ENCODE assay signal across 1 cellular context in the genomic region with DNA sequence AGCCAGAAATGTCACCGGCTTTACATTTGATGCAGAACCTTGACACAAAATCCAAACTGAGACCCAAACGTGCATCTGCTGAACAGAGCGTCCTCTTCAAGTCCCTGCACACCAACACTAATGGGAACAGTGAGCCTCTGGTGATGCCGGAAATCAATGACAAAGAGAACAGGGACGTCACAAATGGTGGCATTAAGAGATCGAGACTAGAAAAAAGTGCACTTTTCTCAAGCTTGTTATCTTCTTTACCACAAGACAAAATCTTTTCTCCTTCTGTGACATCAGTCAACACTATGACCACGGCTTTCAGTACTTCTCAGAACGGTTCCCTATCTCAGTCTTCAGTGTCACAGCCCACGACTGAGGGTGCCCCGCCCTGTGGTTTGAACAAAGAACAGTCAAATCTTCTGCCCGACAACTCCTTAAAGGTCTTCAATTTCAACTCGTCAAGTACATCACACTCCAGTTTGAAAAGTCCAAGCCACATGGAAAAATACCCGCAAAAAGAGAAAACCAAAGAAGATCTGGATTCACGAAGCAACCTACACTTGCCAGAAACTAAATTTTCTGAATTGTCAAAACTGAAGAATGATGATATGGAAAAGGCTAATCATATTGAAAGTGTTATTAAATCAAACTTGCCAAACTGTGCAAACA.
TF ChIP-seq lines count a peak whose summit lies in the region.

No MANE protein-coding gene starts in this region.

TF ChIP-seq in GM12878, 131 proteins besides CTCF, POLR2A, EP300 and RAD21 (continued from another document and continues in another):
- TF ChIP-seq KLF5 (IDR thresholded peaks at IDR 0.05; ENCODE audit: partially characterized antibody) (peak; percentile 66), RUNX3 (IDR thresholded peaks at IDR 0.05; ENCODE audit: low read length) (peak; percentile 96), POLR2AphosphoS5 (IDR thresholded peaks at IDR 0.05; ENCODE audit: low read length) (peak; percentile 86), NR2F1 (conservative IDR thresholded peaks at IDR 0.05) (no peak), CREM (IDR thresholded peaks at IDR 0.05; ENCODE audit: low read depth) (peak; percentile 88), BRCA1 (IDR thresholded peaks at IDR 0.05; ENCODE audit: low read depth, low read length) (0 out of 2 replicates have a peak, but pooled peaks have one; percentile 28), IKZF2 (IDR thresholded peaks at IDR 0.05) (peak; percentile 78 to 81), TCF7 (IDR thresholded peaks at IDR 0.05; ENCODE audit: borderline replicate concordance) (no peak), YY1 (IDR thresholded peaks at IDR 0.05; ENCODE audit: low read depth, low read length) (peak; percentile 44; the same call in 1 of the 2 replicates), ZSCAN29 (IDR thresholded peaks at IDR 0.05) (no peak), NBN (IDR thresholded peaks at IDR 0.05) (peak; percentile 66; the same call in 1 of the 2 replicates), TCF3 (IDR thresholded peaks at IDR 0.05; ENCODE audit: borderline replicate concordance, insufficient read depth, low read depth, low read length) (0 out of 2 replicates have a peak, but pooled peaks have one; percentile 17), IRF4 (IDR thresholded peaks at IDR 0.05; ENCODE audit: low read depth, low read length) (peak; percentile 9; the same call in 1 of the 2 replicates), PML (IDR thresholded peaks at IDR 0.05; ENCODE audit: low read length) (peak; percentile 85), IKZF1 (conservative IDR thresholded peaks at IDR 0.05) (peak; percentile 80), GATAD2B (conservative IDR thresholded peaks at IDR 0.05; ENCODE audit: low read depth) (no peak), SMARCA5 (IDR thresholded peaks at IDR 0.05) (no peak), ETV6 (conservative IDR thresholded peaks at IDR 0.05 in 1 of 2, IDR thresholded peaks at IDR 0.05 in 1 of 2; ENCODE audit: borderline replicate concordance in 1 of 2, low read depth in 1 of 2) (no peak; a peak in 1 of 4 replicates), BHLHE40 (IDR thresholded peaks at IDR 0.05; ENCODE audit: borderline replicate concordance in 1 of 2, low read depth in 2 of 2, low read length in 1 of 2) (peak; percentile 49 to 56), FOXM1 (IDR thresholded peaks at IDR 0.05; ENCODE audit: low read depth, low read length) (peak; percentile 82), SPI1 (IDR thresholded peaks at IDR 0.05; ENCODE audit: borderline replicate concordance, insufficient read depth, low read depth, low read length) (peak; percentile 45; the same call in 1 of the 2 replicates), RAD51 (IDR thresholded peaks at IDR 0.05) (no peak), BCL11A (IDR thresholded peaks at IDR 0.05; ENCODE audit: low read depth, low read length) (no peak; the same call in 1 of the 2 replicates), LARP7 (IDR thresholded peaks at IDR 0.05) (no peak), JUND (IDR thresholded peaks at IDR 0.05; ENCODE audit: low read depth, low read length) (no peak), SREBF2 (IDR thresholded peaks at IDR 0.05; ENCODE audit: low read length) (no peak), NR2C2 (IDR thresholded peaks at IDR 0.05; ENCODE audit: borderline replicate concordance, control insufficient read depth, insufficient read length, low read depth) (no peak), WRNIP1 (IDR thresholded peaks at IDR 0.05; ENCODE audit: borderline replicate concordance, low read depth, low read length) (peak; percentile 86), EGR1 (IDR thresholded peaks at IDR 0.05; ENCODE audit: borderline replicate concordance in 1 of 2, low read depth in 2 of 2, low read length in 2 of 2) (no peak), ZNF274 (IDR thresholded peaks at IDR 0.05; ENCODE audit: insufficient read depth, insufficient read length) (no peak), CREB1 (IDR thresholded peaks at IDR 0.05; ENCODE audit: low read depth) (peak; percentile 94), CHD2 (IDR thresholded peaks at IDR 0.05; ENCODE audit: borderline replicate concordance, low read depth, low read length) (peak; percentile 77)
- TF ChIP-seq, protein P1, sequence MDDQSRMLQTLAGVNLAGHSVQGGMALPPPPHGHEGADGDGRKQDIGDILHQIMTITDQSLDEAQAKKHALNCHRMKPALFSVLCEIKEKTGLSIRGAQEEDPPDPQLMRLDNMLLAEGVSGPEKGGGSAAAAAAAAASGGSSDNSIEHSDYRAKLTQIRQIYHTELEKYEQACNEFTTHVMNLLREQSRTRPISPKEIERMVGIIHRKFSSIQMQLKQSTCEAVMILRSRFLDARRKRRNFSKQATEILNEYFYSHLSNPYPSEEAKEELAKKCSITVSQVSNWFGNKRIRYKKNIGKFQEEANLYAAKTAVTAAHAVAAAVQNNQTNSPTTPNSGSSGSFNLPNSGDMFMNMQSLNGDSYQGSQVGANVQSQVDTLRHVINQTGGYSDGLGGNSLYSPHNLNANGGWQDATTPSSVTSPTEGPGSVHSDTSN (IDR thresholded peaks at IDR 0.05; ENCODE audit: insufficient replicate concordance, low read depth, low read length) = no peak
- TF ChIP-seq, protein P2, sequence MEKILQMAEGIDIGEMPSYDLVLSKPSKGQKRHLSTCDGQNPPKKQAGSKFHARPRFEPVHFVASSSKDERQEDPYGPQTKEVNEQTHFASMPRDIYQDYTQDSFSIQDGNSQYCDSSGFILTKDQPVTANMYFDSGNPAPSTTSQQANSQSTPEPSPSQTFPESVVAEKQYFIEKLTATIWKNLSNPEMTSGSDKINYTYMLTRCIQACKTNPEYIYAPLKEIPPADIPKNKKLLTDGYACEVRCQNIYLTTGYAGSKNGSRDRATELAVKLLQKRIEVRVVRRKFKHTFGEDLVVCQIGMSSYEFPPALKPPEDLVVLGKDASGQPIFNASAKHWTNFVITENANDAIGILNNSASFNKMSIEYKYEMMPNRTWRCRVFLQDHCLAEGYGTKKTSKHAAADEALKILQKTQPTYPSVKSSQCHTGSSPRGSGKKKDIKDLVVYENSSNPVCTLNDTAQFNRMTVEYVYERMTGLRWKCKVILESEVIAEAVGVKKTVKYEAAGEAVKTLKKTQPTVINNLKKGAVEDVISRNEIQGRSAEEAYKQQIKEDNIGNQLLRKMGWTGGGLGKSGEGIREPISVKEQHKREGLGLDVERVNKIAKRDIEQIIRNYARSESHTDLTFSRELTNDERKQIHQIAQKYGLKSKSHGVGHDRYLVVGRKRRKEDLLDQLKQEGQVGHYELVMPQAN (conservative IDR thresholded peaks at IDR 0.05) = no peak
- TF ChIP-seq, protein P3, sequence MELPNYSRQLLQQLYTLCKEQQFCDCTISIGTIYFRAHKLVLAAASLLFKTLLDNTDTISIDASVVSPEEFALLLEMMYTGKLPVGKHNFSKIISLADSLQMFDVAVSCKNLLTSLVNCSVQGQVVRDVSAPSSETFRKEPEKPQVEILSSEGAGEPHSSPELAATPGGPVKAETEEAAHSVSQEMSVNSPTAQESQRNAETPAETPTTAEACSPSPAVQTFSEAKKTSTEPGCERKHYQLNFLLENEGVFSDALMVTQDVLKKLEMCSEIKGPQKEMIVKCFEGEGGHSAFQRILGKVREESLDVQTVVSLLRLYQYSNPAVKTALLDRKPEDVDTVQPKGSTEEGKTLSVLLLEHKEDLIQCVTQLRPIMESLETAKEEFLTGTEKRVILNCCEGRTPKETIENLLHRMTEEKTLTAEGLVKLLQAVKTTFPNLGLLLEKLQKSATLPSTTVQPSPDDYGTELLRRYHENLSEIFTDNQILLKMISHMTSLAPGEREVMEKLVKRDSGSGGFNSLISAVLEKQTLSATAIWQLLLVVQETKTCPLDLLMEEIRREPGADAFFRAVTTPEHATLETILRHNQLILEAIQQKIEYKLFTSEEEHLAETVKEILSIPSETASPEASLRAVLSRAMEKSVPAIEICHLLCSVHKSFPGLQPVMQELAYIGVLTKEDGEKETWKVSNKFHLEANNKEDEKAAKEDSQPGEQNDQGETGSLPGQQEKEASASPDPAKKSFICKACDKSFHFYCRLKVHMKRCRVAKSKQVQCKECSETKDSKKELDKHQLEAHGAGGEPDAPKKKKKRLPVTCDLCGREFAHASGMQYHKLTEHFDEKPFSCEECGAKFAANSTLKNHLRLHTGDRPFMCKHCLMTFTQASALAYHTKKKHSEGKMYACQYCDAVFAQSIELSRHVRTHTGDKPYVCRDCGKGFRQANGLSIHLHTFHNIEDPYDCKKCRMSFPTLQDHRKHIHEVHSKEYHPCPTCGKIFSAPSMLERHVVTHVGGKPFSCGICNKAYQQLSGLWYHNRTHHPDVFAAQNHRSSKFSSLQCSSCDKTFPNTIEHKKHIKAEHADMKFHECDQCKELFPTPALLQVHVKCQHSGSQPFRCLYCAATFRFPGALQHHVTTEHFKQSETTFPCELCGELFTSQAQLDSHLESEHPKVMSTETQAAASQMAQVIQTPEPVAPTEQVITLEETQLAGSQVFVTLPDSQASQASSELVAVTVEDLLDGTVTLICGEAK (IDR thresholded peaks at IDR 0.05; ENCODE audit: borderline replicate concordance) = 0 out of 2 replicates have a peak, but pooled peaks have one; percentile 8
- TF ChIP-seq, protein P4, sequence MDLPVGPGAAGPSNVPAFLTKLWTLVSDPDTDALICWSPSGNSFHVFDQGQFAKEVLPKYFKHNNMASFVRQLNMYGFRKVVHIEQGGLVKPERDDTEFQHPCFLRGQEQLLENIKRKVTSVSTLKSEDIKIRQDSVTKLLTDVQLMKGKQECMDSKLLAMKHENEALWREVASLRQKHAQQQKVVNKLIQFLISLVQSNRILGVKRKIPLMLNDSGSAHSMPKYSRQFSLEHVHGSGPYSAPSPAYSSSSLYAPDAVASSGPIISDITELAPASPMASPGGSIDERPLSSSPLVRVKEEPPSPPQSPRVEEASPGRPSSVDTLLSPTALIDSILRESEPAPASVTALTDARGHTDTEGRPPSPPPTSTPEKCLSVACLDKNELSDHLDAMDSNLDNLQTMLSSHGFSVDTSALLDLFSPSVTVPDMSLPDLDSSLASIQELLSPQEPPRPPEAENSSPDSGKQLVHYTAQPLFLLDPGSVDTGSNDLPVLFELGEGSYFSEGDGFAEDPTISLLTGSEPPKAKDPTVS (IDR thresholded peaks at IDR 0.05; ENCODE audit: low read depth, low read length) = no peak
- TF ChIP-seq, protein P5, sequence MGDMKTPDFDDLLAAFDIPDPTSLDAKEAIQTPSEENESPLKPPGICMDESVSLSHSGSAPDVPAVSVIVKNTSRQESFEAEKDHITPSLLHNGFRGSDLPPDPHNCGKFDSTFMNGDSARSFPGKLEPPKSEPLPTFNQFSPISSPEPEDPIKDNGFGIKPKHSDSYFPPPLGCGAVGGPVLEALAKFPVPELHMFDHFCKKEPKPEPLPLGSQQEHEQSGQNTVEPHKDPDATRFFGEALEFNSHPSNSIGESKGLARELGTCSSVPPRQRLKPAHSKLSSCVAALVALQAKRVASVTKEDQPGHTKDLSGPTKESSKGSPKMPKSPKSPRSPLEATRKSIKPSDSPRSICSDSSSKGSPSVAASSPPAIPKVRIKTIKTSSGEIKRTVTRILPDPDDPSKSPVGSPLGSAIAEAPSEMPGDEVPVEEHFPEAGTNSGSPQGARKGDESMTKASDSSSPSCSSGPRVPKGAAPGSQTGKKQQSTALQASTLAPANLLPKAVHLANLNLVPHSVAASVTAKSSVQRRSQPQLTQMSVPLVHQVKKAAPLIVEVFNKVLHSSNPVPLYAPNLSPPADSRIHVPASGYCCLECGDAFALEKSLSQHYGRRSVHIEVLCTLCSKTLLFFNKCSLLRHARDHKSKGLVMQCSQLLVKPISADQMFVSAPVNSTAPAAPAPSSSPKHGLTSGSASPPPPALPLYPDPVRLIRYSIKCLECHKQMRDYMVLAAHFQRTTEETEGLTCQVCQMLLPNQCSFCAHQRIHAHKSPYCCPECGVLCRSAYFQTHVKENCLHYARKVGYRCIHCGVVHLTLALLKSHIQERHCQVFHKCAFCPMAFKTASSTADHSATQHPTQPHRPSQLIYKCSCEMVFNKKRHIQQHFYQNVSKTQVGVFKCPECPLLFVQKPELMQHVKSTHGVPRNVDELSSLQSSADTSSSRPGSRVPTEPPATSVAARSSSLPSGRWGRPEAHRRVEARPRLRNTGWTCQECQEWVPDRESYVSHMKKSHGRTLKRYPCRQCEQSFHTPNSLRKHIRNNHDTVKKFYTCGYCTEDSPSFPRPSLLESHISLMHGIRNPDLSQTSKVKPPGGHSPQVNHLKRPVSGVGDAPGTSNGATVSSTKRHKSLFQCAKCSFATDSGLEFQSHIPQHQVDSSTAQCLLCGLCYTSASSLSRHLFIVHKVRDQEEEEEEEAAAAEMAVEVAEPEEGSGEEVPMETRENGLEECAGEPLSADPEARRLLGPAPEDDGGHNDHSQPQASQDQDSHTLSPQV (IDR thresholded peaks at IDR 0.05) = no peak
- TF ChIP-seq, protein P6, sequence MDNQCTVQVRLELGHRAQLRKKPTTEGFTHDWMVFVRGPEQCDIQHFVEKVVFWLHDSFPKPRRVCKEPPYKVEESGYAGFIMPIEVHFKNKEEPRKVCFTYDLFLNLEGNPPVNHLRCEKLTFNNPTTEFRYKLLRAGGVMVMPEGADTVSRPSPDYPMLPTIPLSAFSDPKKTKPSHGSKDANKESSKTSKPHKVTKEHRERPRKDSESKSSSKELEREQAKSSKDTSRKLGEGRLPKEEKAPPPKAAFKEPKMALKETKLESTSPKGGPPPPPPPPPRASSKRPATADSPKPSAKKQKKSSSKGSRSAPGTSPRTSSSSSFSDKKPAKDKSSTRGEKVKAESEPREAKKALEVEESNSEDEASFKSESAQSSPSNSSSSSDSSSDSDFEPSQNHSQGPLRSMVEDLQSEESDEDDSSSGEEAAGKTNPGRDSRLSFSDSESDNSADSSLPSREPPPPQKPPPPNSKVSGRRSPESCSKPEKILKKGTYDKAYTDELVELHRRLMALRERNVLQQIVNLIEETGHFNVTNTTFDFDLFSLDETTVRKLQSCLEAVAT (IDR thresholded peaks at IDR 0.05) = no peak
- TF ChIP-seq, protein P7, sequence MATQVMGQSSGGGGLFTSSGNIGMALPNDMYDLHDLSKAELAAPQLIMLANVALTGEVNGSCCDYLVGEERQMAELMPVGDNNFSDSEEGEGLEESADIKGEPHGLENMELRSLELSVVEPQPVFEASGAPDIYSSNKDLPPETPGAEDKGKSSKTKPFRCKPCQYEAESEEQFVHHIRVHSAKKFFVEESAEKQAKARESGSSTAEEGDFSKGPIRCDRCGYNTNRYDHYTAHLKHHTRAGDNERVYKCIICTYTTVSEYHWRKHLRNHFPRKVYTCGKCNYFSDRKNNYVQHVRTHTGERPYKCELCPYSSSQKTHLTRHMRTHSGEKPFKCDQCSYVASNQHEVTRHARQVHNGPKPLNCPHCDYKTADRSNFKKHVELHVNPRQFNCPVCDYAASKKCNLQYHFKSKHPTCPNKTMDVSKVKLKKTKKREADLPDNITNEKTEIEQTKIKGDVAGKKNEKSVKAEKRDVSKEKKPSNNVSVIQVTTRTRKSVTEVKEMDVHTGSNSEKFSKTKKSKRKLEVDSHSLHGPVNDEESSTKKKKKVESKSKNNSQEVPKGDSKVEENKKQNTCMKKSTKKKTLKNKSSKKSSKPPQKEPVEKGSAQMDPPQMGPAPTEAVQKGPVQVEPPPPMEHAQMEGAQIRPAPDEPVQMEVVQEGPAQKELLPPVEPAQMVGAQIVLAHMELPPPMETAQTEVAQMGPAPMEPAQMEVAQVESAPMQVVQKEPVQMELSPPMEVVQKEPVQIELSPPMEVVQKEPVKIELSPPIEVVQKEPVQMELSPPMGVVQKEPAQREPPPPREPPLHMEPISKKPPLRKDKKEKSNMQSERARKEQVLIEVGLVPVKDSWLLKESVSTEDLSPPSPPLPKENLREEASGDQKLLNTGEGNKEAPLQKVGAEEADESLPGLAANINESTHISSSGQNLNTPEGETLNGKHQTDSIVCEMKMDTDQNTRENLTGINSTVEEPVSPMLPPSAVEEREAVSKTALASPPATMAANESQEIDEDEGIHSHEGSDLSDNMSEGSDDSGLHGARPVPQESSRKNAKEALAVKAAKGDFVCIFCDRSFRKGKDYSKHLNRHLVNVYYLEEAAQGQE (IDR thresholded peaks at IDR 0.05; ENCODE audit: low read depth, low read length) = 0 out of 2 replicates have a peak, but pooled peaks have one; percentile 19
